8 cellular contexts compared by ENCODE assay signal in the genomic region with DNA sequence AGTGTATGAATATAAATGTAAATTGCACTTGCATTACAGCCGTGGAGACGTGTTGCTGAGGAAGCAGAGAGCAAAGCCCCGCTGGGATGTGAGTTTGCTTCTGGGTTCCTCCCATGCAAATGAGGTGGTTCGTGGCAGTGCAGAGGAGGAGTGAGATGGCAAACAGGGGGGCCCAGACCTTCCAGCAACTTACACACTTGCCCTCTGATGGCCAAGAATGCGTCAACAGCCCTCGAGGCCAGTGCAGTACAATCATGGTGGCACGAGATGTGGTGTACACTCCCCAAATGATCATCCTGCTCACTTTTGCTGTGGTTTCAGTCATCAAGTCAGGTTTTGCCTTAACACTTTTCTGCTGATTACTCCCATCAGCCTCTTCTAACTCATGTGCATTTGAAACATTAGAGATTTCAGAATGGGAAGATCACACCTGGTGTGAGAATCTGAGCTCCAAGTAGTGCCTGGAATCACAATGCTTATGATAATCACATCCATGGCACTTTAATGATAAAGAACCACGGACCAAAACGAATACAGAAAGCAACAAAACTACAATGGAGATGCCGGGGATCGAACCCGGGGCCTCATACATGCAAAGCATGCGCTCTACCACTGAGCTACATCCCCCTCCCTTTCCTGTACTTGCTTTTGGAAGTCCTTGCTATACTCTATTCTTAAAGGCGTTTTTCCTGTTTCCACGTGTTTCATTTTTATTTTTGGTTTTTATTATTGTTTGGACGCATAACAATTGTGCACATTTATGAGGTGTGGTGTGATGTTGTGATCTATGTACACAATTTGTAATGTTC. TPM values are rescaled to one million over a fixed set of nuclear protein-coding genes. Genes with fewer than 3 reads are reported as not detected.
DNase-seq lines count a peak whose midpoint lies in the region; ATAC-seq, FAIRE-seq and TF ChIP-seq lines count a peak whose summit lies in the region.

No MANE protein-coding gene starts in this region.

- intact Hi-C loops in PC-9 (cut with micrococcal nuclease; ENCODE audit: unreplicated experiment), result no loop called here

- peaks cover 68% of the 10 kb centered on the region for H3K4me1 ChIP-seq in PC-9 (replicated peaks; ENCODE audit: insufficient read depth)
- peaks cover 26% of the 10 kb centered on the region for H3K4me1 ChIP-seq in adipocyte (ENCODE audit: control insufficient read depth, insufficient read depth, low read length)

- peak; percentile 78 for TF ChIP-seq POLR2A in GM12891 (IDR thresholded peaks at IDR 0.05; ENCODE audit: low read depth, low read length)

- peaks cover 82% of the 10 kb centered on the region for H3F3A ChIP-seq in PC-9 (ENCODE audit: insufficient read depth, low read depth)

- peak; percentile 45 for ATAC-seq in HG02588 (IDR thresholded peaks at IDR 0.05; ENCODE audit: unreplicated experiment)

- peak overlapping the region; percentile 95 for H3K4me2 ChIP-seq in PC-9

- CTCF ChIA-PET in PC-9 (lab: Charles Lee), result interaction anchor here (0.7 kb wide), 1 partner anchor 15 kb away, joined by 4 read pairs; no protein-coding TSS in a partner anchor

- no peak overlapping the region for H2AFZ ChIP-seq in PC-9

- DNase-seq in GM12891 (ENCODE audit: insufficient read length, low spot score) (no peak), PC-9 (peak in 1 of 2 experiments; percentile 55), adipocyte (ENCODE audit: low read depth) (peak; percentile 78), NCI-H1417 treated with DMSO at 0.1 percent for 48 hours (lab: John Stamatoyannopoulos, UW) (no peak), DMS79 (lab: John Stamatoyannopoulos, UW) (no peak)
- peak; percentile 73 for DNase-seq in stimulated activated CD4-positive, alpha-beta T cell treated with anti-CD3 and anti-CD28 coated beads, Interleukin-12 subunit alpha, Interleukin-12 subunit beta, amount 100 ng/mL, for 4 hours

- no peaks in the 10 kb centered on the region for H3K9me3 ChIP-seq in PC-9 (ENCODE audit: insufficient read depth, low read depth)
- H3K9me3 ChIP-seq in adipocyte (ENCODE audit: control insufficient read depth, low read length), result no peaks in the 10 kb centered on the region

- POLR2A ChIA-PET in PC-9 (lab: Charles Lee; ENCODE audit: unreplicated experiment), result no interaction called here

- H3K9me2 ChIP-seq in PC-9 (ENCODE audit: insufficient read depth), result no peaks in the 10 kb centered on the region

- H3K27ac ChIP-seq in PC-9, result peak overlapping the region; percentile 100

- H4K20me1 ChIP-seq in PC-9 (ENCODE audit: insufficient read depth), result no peaks in the 10 kb centered on the region

- BruUV-seq in PC-9 (replicated peaks; lab: Mats Ljungman, UMichigan), result no TSS peak

- no peaks in the 10 kb centered on the region for H3K79me2 ChIP-seq in PC-9 (ENCODE audit: low read depth)

- H3K4me3 ChIP-seq in PC-9, result peak overlapping the region; percentile 26; the same call in 1 of the 2 replicates
- H3K4me3 ChIP-seq in adipocyte (ENCODE audit: low read length), result peak overlapping the region; percentile 78
- H3K4me3 ChIP-seq in iPS-11a (ENCODE audit: low read depth, low read length), result peak overlapping the region; percentile 56

- H3K27me3 ChIP-seq in PC-9 (ENCODE audit: insufficient read depth, low read depth), result no peaks in the 10 kb centered on the region
- H3K27me3 ChIP-seq in adipocyte (replicated peaks; ENCODE audit: control insufficient read depth, insufficient read depth, low read length), result no peaks in the 10 kb centered on the region

- peak; percentile 91 for FAIRE-seq in GM12891 (lab: Jason Lieb, UNC)

- no peak for TF ChIP-seq CTCF in PC-9 (conservative IDR thresholded peaks at IDR 0.05)

- no peaks in the 10 kb centered on the region for H3K36me3 ChIP-seq in PC-9 (ENCODE audit: low read depth)
- H3K36me3 ChIP-seq in adipocyte (ENCODE audit: control insufficient read depth, insufficient read depth, low read length, severe bottlenecking), result no peaks in the 10 kb centered on the region

- peak overlapping the region; percentile 49 for H3K9ac ChIP-seq in adipocyte (ENCODE audit: low read length)

TF ChIP-seq in GM12891, 5 proteins besides CTCF, POLR2A, EP300 and RAD21:
- TF ChIP-seq POLR2AphosphoS5 (IDR thresholded peaks at IDR 0.05; ENCODE audit: low read depth, low read length) (peak; percentile 80), POU2F2 (IDR thresholded peaks at IDR 0.05; ENCODE audit: low read depth, low read length) (peak; percentile 100), PAX5 (IDR thresholded peaks at IDR 0.05; ENCODE audit: insufficient read depth, low read length, severe bottlenecking) (no peak), SPI1 (IDR thresholded peaks at IDR 0.05; ENCODE audit: low read depth, low read length) (peak; percentile 63), TAF1 (IDR thresholded peaks at IDR 0.05; ENCODE audit: low read depth, low read length) (peak; percentile 76; the same call in 1 of the 2 replicates)

RNA-seq across cellular contexts. Expression of a gene that starts 7.0 kb away (rescaled TPM):
- polyA plus RNA-seq in GM12891 (2012; ENCODE audit: low read depth, missing spikeins), result 1,009 TPM
- total RNA-seq in PC-9 (2021), result 748 and 783 TPM in 2 replicates

RNA-seq across cellular contexts. Expression of a gene that starts 57.7 kb away (rescaled TPM):
- 93.0 TPM for polyA plus RNA-seq in GM12891 (2012; ENCODE audit: low read depth, missing spikeins)
- total RNA-seq in PC-9 (2021), result 43.0 and 49.6 TPM in 2 replicates

Comparison
In these comparisons a context has a peak if more than half of its experiments do, and no peak if none do; other contexts are left out.
1. DNase-seq: peak in adipocyte (single experiment) and stimulated activated CD4-positive, alpha-beta T cell treated with anti-CD3 and anti-CD28 coated beads, Interleukin-12 subunit alpha, Interleukin-12 subunit beta, amount 100 ng/mL, for 4 hours (single experiment); none in GM12891 (single experiment), NCI-H1417 treated with DMSO at 0.1 percent for 48 hours (single experiment) and DMS79 (single experiment).
2. H3K4me3 ChIP-seq: peak in every context shown above with its lines; median percentile 78 in adipocyte; 56 in iPS-11a; 26 in PC-9.